Comparison of ENCODE assay signal across 16 cellular contexts in genomic region chr4:177583000-177583399, GRCh38.
"Had no signal": no experiment of that assay in that cellular context is flagged by ENCODE, and none has a peak within 500 bp of the region (broad histone marks: within the 10 kb centered on the region; RNA-seq: fewer than 3 reads in every experiment).

No MANE protein-coding gene starts in this region.

- H3K27ac Mint-ChIP-seq: activated CD8-positive, alpha-beta memory T cell treated with anti-CD3 and anti-CD28 coated beads, Interleukin-2, amount 10 ng/mL, durations not matched to agents 7 days and 5 days; endodermal cell had no signal

- H3K4me3 Mint-ChIP-seq: activated CD8-positive, alpha-beta memory T cell treated with anti-CD3 and anti-CD28 coated beads, Interleukin-2, amount 10 ng/mL, durations not matched to agents 7 days and 5 days; activated T-cell treated with anti-CD3 and anti-CD28 coated beads, Interleukin-2, amount 50 U/mL, for 4 hours; endodermal cell had no signal

- H3K4me3 ChIP-seq: adrenal gland, body of pancreas, heart right ventricle, psoas muscle, transverse colon had no signal

- H3K27me3 Mint-ChIP-seq: activated CD8-positive, alpha-beta memory T cell treated with anti-CD3 and anti-CD28 coated beads, Interleukin-2, amount 10 ng/mL, durations not matched to agents 7 days and 5 days had no signal

- H3K27me3 ChIP-seq: adrenal gland, body of pancreas, heart right ventricle, transverse colon had no signal

- DNase-seq: activated CD4-positive, alpha-beta T cell treated with anti-CD3 and anti-CD28 coated beads for 1 hour; activated CD4-positive, alpha-beta T cell treated with anti-CD3 and anti-CD28 coated beads, Interleukin-2, amount 50 U/mL, for 48 hours; activated CD8-positive, alpha-beta memory T cell treated with anti-CD3 and anti-CD28 coated beads, Interleukin-2, amount 10 ng/mL, durations not matched to agents 7 days and 5 days; activated T-cell treated with anti-CD3 and anti-CD28 coated beads, Interleukin-2, amount 50 U/mL, for 4 hours; adrenal gland; body of pancreas; dermis blood vessel endothelial cell; endodermal cell; heart right ventricle; kidney; psoas muscle; stimulated activated CD4-positive, alpha-beta T cell treated with anti-CD3 and anti-CD28 coated beads, Interleukin-2, amount 100 ng/mL, for 24 hours; stimulated activated naive CD4-positive, alpha-beta T cell; substantia nigra; transverse colon had no signal

- H3K36me3 Mint-ChIP-seq: activated CD8-positive, alpha-beta memory T cell treated with anti-CD3 and anti-CD28 coated beads, Interleukin-2, amount 10 ng/mL, durations not matched to agents 7 days and 5 days had no signal

- H3K9me3 Mint-ChIP-seq: activated T-cell treated with anti-CD3 and anti-CD28 coated beads, Interleukin-2, amount 50 U/mL, for 4 hours; endodermal cell had no signal

- H3K36me3 ChIP-seq: adrenal gland, heart right ventricle, transverse colon had no signal

- H3K4me1 ChIP-seq: adrenal gland, body of pancreas, heart right ventricle, psoas muscle, transverse colon had no signal

- H3K27ac ChIP-seq: adrenal gland, body of pancreas, heart right ventricle, psoas muscle, transverse colon had no signal

- H3K9me3 ChIP-seq: adrenal gland, body of pancreas, heart right ventricle, psoas muscle, transverse colon had no signal

- ATAC-seq: activated CD8-positive, alpha-beta memory T cell treated with anti-CD3 and anti-CD28 coated beads, Interleukin-2, amount 10 ng/mL, durations not matched to agents 7 days and 5 days; activated T-cell treated with anti-CD3 and anti-CD28 coated beads, Interleukin-2, amount 50 U/mL, for 4 hours; body of pancreas; heart right ventricle; psoas muscle; sciatic nerve had no signal

- H3K4me1 Mint-ChIP-seq: activated CD8-positive, alpha-beta memory T cell treated with anti-CD3 and anti-CD28 coated beads, Interleukin-2, amount 10 ng/mL, durations not matched to agents 7 days and 5 days; endodermal cell had no signal
